In the genomic region with DNA sequence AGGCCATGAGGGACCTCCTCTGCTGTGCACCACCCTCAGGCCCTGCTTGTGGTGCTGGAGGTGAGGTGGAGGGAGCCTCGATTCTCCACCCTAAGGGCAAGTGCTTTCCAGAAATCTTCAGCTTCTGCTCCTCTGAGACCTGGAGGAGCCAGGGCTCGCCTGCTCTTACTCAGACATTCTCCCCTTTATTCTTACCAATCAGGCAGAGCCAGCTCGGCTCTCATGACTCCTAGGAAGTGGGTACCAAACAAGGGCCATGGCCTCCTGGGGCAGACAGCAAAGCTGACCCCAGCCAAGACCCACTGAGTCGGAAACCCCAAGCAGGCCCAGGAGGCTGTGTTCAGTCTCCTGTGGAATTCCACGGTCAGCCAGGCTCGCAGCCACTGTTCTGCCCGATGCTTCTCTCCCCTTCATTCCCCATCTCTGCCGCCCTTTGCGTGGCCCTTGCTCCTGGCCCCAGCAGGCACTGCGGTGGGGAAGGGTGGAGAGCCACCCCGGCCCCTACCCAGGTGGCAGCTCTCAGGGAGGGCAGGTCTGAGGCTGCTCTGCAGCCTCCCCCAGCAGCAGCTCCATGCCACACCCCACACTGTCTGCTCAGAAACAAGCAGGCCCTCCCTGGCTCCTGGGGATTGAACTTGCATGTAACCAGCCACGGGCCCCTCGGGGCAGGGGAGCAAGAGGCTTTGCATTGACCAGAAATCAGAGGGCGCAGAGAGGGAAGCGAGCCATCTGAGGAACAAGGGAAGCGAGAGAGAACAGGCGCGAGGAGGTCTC, we compare ENCODE assay signal across 12 cellular contexts. TPM values are rescaled to one million over a fixed set of nuclear protein-coding genes. Genes with fewer than 3 reads are reported as not detected.
DNase-seq lines count a peak whose midpoint lies in the region; ATAC-seq, FAIRE-seq and TF ChIP-seq lines count a peak whose summit lies in the region.
"Had no signal": no experiment of that assay in that cellular context is flagged by ENCODE, and none has a peak within 500 bp of the region (broad histone marks: within the 10 kb centered on the region; RNA-seq: fewer than 3 reads in every experiment).

No MANE protein-coding gene starts in this region.

- TF ChIP-seq CTCF in dorsolateral prefrontal cortex (IDR thresholded peaks at IDR 0.05 in 54 of 56, conservative IDR thresholded peaks at IDR 0.05 in 2 of 56; ENCODE audit: low read depth in 1 of 56, partially characterized antibody in 56 of 56) = no peak

- H3K27ac ChIP-seq in BLaER1 treated with 17β-estradiol and CSF1 and Interleukin-3, amounts not matched to agents 10 nM and 100 nM = no peak overlapping the region
- H3K27ac ChIP-seq in dorsolateral prefrontal cortex = peak overlapping the region in 57 of 59 donors; percentile 1 to 93 (median 79)

- peak in 6 of 10 donors; percentile 1 to 44 (median 28) for DNase-seq in dorsolateral prefrontal cortex
- DNase-seq in kidney tubule cell (ENCODE audit: low spot score) = peak; percentile 95
- peak; percentile 91 for DNase-seq in renal cortical epithelial cell (ENCODE audit: low read depth)
- DNase-seq in putamen (ENCODE audit: low spot score) = no peak
- DNase-seq in DMS153 (lab: John Stamatoyannopoulos, UW) = no peak
- no peak for DNase-seq in frontal cortex (ENCODE audit: low spot score in 2 of 2)
- DNase-seq: activated naive CD8-positive, alpha-beta T cell treated with anti-CD3 and anti-CD28 coated beads for 36 hours; MG63; naive B cell had no signal

- FAIRE-seq in frontal cortex (lab: Jason Lieb, UNC) = no peak

- H4K20me1 ChIP-seq in BLaER1 treated with 17β-estradiol and CSF1 and Interleukin-3, amounts not matched to agents 10 nM and 100 nM = peaks cover 4 to 98% (median 21%) of the 10 kb centered on the region in 11 experiments; a peak in 18 of 22 replicates

- H3K4me3 ChIP-seq in BLaER1 treated with 17β-estradiol and CSF1 and Interleukin-3, amounts not matched to agents 10 nM and 100 nM = no peak overlapping the region
- H3K4me3 ChIP-seq in dorsolateral prefrontal cortex = no peak overlapping the region
- H3K4me3 ChIP-seq: MG63 had no signal

- H3K9ac ChIP-seq in BLaER1 treated with 17β-estradiol and CSF1 and Interleukin-3, amounts not matched to agents 10 nM and 100 nM = peak overlapping the region in 6 of 11 experiments; percentile 0 to 47 (median 38); a peak in 8 of 22 replicates

- H3K9me3 ChIP-seq in BLaER1 treated with 17β-estradiol and CSF1 and Interleukin-3, amounts not matched to agents 10 nM and 100 nM (replicated peaks in 1 of 11) = no peaks in the 10 kb centered on the region
- H3K9me3 ChIP-seq: MG63 had no signal

- no peak for ATAC-seq in GM18909 (IDR thresholded peaks at IDR 0.05; ENCODE audit: poor library complexity, unreplicated experiment)

- intact Hi-C loops in dorsolateral prefrontal cortex (cut with DNase I) = loop anchor here in 1 of 2 donors (5.0 kb wide), 1 partner anchor 45 kb away; no protein-coding TSS in a partner anchor

- peaks cover 0 to 87% (median 13%) of the 10 kb centered on the region in 11 experiments; a peak in 15 of 22 replicates for H3K36me3 ChIP-seq in BLaER1 treated with 17β-estradiol and CSF1 and Interleukin-3, amounts not matched to agents 10 nM and 100 nM
- H3K36me3 ChIP-seq: MG63 had no signal

- H3K4me1 ChIP-seq in BLaER1 treated with 17β-estradiol and CSF1 and Interleukin-3, amounts not matched to agents 10 nM and 100 nM = peaks cover 8 to 60% (median 40%) of the 10 kb centered on the region in 10 experiments; a peak in 19 of 20 replicates

- H3K4me2 ChIP-seq in BLaER1 treated with 17β-estradiol and CSF1 and Interleukin-3, amounts not matched to agents 10 nM and 100 nM = peak overlapping the region in 10 of 11 experiments; percentile 11 to 89 (median 80); a peak in 18 of 22 replicates

- H3K27me3 ChIP-seq in BLaER1 treated with 17β-estradiol and CSF1 and Interleukin-3, amounts not matched to agents 10 nM and 100 nM = peaks cover 0 to 12% (median 0%) of the 10 kb centered on the region in 11 experiments; a peak in 3 of 22 replicates
- no peaks in the 10 kb centered on the region for H3K27me3 ChIP-seq in dorsolateral prefrontal cortex
- H3K27me3 ChIP-seq: MG63 had no signal

RNA-seq across cellular contexts. Expression of a gene that starts 24.0 kb away (rescaled TPM):
- total RNA-seq in dorsolateral prefrontal cortex = 10 to 100 TPM; 18.3 to 36.0 (median 26.0) TPM
- total RNA-seq in renal cortical epithelial cell = 22.9 and 33.9 TPM in 2 replicates
- 7.7 TPM for total RNA-seq in frontal cortex

RNA-seq across cellular contexts. Expression of a gene that starts 40.1 kb away (rescaled TPM):
- total RNA-seq in dorsolateral prefrontal cortex (10 to 100 TPM in 2 of 120 experiments, 1 to 10 TPM in 117, under 1 TPM in 1; 0.95 to 12.5 (median 4.1) TPM), renal cortical epithelial cell (0.69 and 3.2 TPM in 2 replicates), frontal cortex (under 0.01 TPM)
- total RNA-seq: activated naive CD8-positive, alpha-beta T cell treated with anti-CD3 and anti-CD28 coated beads for 36 hours; HT-29 had no signal

Comparison
In these comparisons a context has a peak if more than half of its experiments do, and no peak if none do; other contexts are left out.
1. H3K27ac ChIP-seq: peak in dorsolateral prefrontal cortex (57 of 59); none in BLaER1 treated with 17β-estradiol and CSF1 and Interleukin-3, amounts not matched to agents 10 nM and 100 nM (0 of 11).
2. DNase-seq: peak in dorsolateral prefrontal cortex (6 of 10), kidney tubule cell (single experiment) and renal cortical epithelial cell (single experiment); none in putamen (single experiment), DMS153 (single experiment) and frontal cortex (0 of 2).